ENCODE assay signal across 1 cellular context in genomic region chr2:20525041-20526035, GRCh38.
TF ChIP-seq lines count a peak whose summit lies in the region.

No MANE protein-coding gene starts in this region.

TF ChIP-seq in HepG2, 621 proteins besides CTCF, POLR2A, EP300 and RAD21 (continued from another document and continues in another):
- peak; percentile 92 for TF ChIP-seq ZNF710 (CRISPR knock-in tag; IDR thresholded peaks at IDR 0.05; ENCODE audit: borderline replicate concordance)
- 0 out of 2 replicates have a peak, but pooled peaks have one; percentile 37 for TF ChIP-seq ELF1 (CRISPR knock-in tag; IDR thresholded peaks at IDR 0.05)
- peak; percentile 56; the same call in 1 of the 2 replicates for TF ChIP-seq AHDC1 (CRISPR knock-in tag; IDR thresholded peaks at IDR 0.05; ENCODE audit: borderline replicate concordance)
- no peak for TF ChIP-seq SKIL (CRISPR knock-in tag; IDR thresholded peaks at IDR 0.05; ENCODE audit: borderline replicate concordance)
- TF ChIP-seq CREM (IDR thresholded peaks at IDR 0.05), result no peak
- TF ChIP-seq CREM (CRISPR knock-in tag; IDR thresholded peaks at IDR 0.05), result no peak
- peak; percentile 83; the same call in 1 of the 2 replicates for TF ChIP-seq SALL2 (CRISPR knock-in tag; IDR thresholded peaks at IDR 0.05)
- no peak for TF ChIP-seq HOXD1 (CRISPR knock-in tag; IDR thresholded peaks at IDR 0.05)
- TF ChIP-seq SETDB1 (CRISPR knock-in tag; IDR thresholded peaks at IDR 0.05; ENCODE audit: borderline replicate concordance), result no peak
- no peak for TF ChIP-seq CENPX (CRISPR knock-in tag; IDR thresholded peaks at IDR 0.05)
- TF ChIP-seq ATF7 (IDR thresholded peaks at IDR 0.05), result no peak
- 0 out of 2 replicates have a peak, but pooled peaks have one; percentile 50 for TF ChIP-seq ATF7 (CRISPR knock-in tag; IDR thresholded peaks at IDR 0.05)
- TF ChIP-seq FOXM1 (CRISPR knock-in tag; IDR thresholded peaks at IDR 0.05), result no peak
- 0 out of 2 replicates have a peak, but pooled peaks have one; percentile 13 for TF ChIP-seq PRDM15 (CRISPR knock-in tag; IDR thresholded peaks at IDR 0.05)
- TF ChIP-seq TBL1XR1 (IDR thresholded peaks at IDR 0.05; ENCODE audit: borderline replicate concordance, low read length, partially characterized antibody), result peak; percentile 55
- peak; percentile 61 for TF ChIP-seq STAG1 (CRISPR knock-in tag; IDR thresholded peaks at IDR 0.05)
- TF ChIP-seq MED1 (CRISPR knock-in tag; IDR thresholded peaks at IDR 0.05), result peak; percentile 84
- peak; percentile 73; the same call in 1 of the 2 replicates for TF ChIP-seq ZNF383 (CRISPR knock-in tag; IDR thresholded peaks at IDR 0.05; ENCODE audit: borderline replicate concordance)
- TF ChIP-seq ZNF7 (CRISPR knock-in tag; IDR thresholded peaks at IDR 0.05), result peak; percentile 66
- no peak for TF ChIP-seq GMEB2 (CRISPR knock-in tag; IDR thresholded peaks at IDR 0.05; ENCODE audit: low read depth)
- TF ChIP-seq HNF1A (IDR thresholded peaks at IDR 0.05; ENCODE audit: low read depth), result no peak
- peak; percentile 16; the same call in 1 of the 2 replicates for TF ChIP-seq HNF1A (CRISPR knock-in tag; IDR thresholded peaks at IDR 0.05; ENCODE audit: borderline replicate concordance)
- TF ChIP-seq ZNF891 (CRISPR knock-in tag; IDR thresholded peaks at IDR 0.05), result peak; percentile 80
- TF ChIP-seq KMT2B (CRISPR knock-in tag; IDR thresholded peaks at IDR 0.05), result peak; percentile 44; the same call in 1 of the 2 replicates
- no peak for TF ChIP-seq ZNF414 (CRISPR knock-in tag; IDR thresholded peaks at IDR 0.05)
- no peak for TF ChIP-seq ZFP82 (CRISPR knock-in tag; IDR thresholded peaks at IDR 0.05; ENCODE audit: borderline replicate concordance)
- peak; percentile 86 for TF ChIP-seq POGK (CRISPR knock-in tag; conservative IDR thresholded peaks at IDR 0.05)
- peak; percentile 74; the same call in 1 of the 2 replicates for TF ChIP-seq ZNF772 (CRISPR knock-in tag; IDR thresholded peaks at IDR 0.05)
- TF ChIP-seq TGIF2 (CRISPR knock-in tag; IDR thresholded peaks at IDR 0.05), result peak; percentile 57; the same call in 1 of the 2 replicates
- peak; percentile 81 for TF ChIP-seq ATF7-NPFF (CRISPR knock-in tag; IDR thresholded peaks at IDR 0.05; ENCODE audit: low read depth)
- TF ChIP-seq ZNF839 (CRISPR knock-in tag; IDR thresholded peaks at IDR 0.05; ENCODE audit: borderline replicate concordance), result 0 out of 2 replicates have a peak, but pooled peaks have one; percentile 47
- peak; percentile 70 for TF ChIP-seq MXD3 (CRISPR knock-in tag; IDR thresholded peaks at IDR 0.05)
- peak; percentile 74; the same call in 1 of the 2 replicates for TF ChIP-seq SPEN (CRISPR knock-in tag; IDR thresholded peaks at IDR 0.05; ENCODE audit: low read depth)
- peak; percentile 79 for TF ChIP-seq RXRA (CRISPR knock-in tag; IDR thresholded peaks at IDR 0.05)
- no peak for TF ChIP-seq HNRNPL (IDR thresholded peaks at IDR 0.05; ENCODE audit: low read depth, low read length)
- no peak for TF ChIP-seq ZNF17 (CRISPR knock-in tag; IDR thresholded peaks at IDR 0.05)
- no peak for TF ChIP-seq ZNF790 (CRISPR knock-in tag; IDR thresholded peaks at IDR 0.05; ENCODE audit: borderline replicate concordance)
